8 cellular contexts compared by ENCODE assay signal in the genomic region with DNA sequence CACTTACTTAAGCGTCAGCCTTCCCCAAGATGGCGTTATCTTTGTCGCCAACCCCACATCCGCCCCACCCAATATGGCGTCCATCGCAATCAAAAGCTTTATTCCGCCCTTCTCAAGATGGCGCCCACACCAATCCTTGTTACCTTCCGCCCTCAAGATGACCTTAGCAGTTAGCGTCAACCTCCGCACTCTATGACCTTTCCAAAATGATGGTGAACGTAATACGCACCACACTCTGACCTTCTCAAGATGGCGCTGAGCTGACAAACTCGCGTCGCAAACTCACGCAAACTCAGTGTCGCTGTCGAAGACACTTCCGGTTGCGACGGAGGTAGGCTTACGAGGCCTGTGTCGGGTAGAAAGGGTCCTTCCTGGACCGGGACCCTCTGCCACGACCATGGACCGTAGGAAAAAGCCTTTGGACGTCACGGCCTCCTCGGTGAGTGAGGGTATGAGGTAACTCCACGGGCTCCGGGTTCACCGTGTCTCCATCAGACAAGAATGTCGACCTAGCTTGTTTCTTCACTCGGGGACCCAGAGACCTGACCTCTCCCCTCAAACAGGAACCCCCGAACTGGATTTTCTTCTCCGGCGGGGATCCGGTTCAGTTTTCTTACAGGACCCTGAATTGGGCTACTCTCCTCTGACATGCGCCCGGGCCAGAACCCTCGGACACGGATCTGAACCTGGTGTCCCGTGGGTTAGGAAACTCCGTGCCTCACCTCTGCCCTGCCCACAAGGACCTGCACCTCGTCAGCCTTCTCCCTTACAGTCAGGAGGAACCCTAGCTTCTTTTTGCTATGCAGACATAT. TPM values are rescaled to one million over a fixed set of nuclear protein-coding genes. Genes with fewer than 3 reads are reported as not detected.
DNase-seq lines count a peak whose midpoint lies in the region; ATAC-seq, FAIRE-seq and TF ChIP-seq lines count a peak whose summit lies in the region.

TSS of gene CCDC174 (plus strand) at position 323 of the 812 bp plus-strand sequence. CDS start at position 398, 75 bp downstream.

- peak; percentile 98 for TF ChIP-seq POLR2A in GM18505 (IDR thresholded peaks at IDR 0.05; ENCODE audit: borderline replicate concordance, extremely low read depth, insufficient read depth, insufficient read length)

- peak within 1 kb of the TSS; percentile 92 for H3K4me2 ChIP-seq in astrocyte (ENCODE audit: low read length)

- H2AFZ ChIP-seq in astrocyte (ENCODE audit: low read depth, low read length) = peak within 1 kb of the TSS; percentile 99

- no peak for TF ChIP-seq CTCF in astrocyte (IDR thresholded peaks at IDR 0.05; ENCODE audit: insufficient read depth, low read depth, low read length)

- peaks cover 2% of the 10 kb centered on the region for H3K9me3 Mint-ChIP-seq in astrocyte (ENCODE audit: unreplicated experiment)

- H3K36me3 Mint-ChIP-seq in astrocyte (ENCODE audit: low read depth, unreplicated experiment) = peaks cover 3% of the 10 kb centered on the region

- no peaks in the 10 kb centered on the region for H3K27me3 Mint-ChIP-seq in astrocyte (ENCODE audit: low read depth, unreplicated experiment)

- H3K36me3 ChIP-seq in astrocyte (ENCODE audit: insufficient read depth, low read length) (peaks cover 10% of the 10 kb centered on the region), rectal smooth muscle tissue (ENCODE audit: control insufficient read depth, insufficient read depth, low read length) (no peaks in the 10 kb centered on the region), aorta (ENCODE audit: control insufficient read depth in 1 of 2, insufficient read depth in 2 of 2, low read length in 1 of 2) (peaks cover 0 to 4% of the 10 kb centered on the region in 2 donors)

- intact Hi-C loops in aorta (cut with DNase I) = loop anchor here in 1 of 2 donors (1.0 to 10.0 kb wide), 3 partner anchors 296 to 757 kb away; partner anchors contain the start of genes NR2C2 and TMEM43

- H3K4me3 ChIP-seq in astrocyte (ENCODE audit: insufficient read depth, low read depth, low read length) = peak within 1 kb of the TSS; percentile 97
- H3K4me3 ChIP-seq in rectal smooth muscle tissue (ENCODE audit: low read length) = peak within 1 kb of the TSS; percentile 85
- peak within 1 kb of the TSS; percentile 72 to 91 for H3K4me3 ChIP-seq in aorta (ENCODE audit: low read length in 2 of 2)

- H3K4me1 ChIP-seq in astrocyte (ENCODE audit: insufficient read depth, low read length) (no peaks in the 10 kb centered on the region), rectal smooth muscle tissue (ENCODE audit: control insufficient read depth, insufficient read depth, low read length) (peaks cover 4% of the 10 kb centered on the region), aorta (ENCODE audit: control insufficient read depth in 1 of 2, insufficient read depth in 2 of 2, low read length in 2 of 2) (peaks cover 0 to 4% of the 10 kb centered on the region in 2 donors)

- peak within 1 kb of the TSS; percentile 97 for H3K27ac Mint-ChIP-seq in astrocyte (ENCODE audit: unreplicated experiment)

- H3K4me3 Mint-ChIP-seq in astrocyte (ENCODE audit: unreplicated experiment) = peak within 1 kb of the TSS; percentile 98

- no peaks in the 10 kb centered on the region for H3K27me3 ChIP-seq in astrocyte (ENCODE audit: insufficient read depth, low read length)
- H3K27me3 ChIP-seq in rectal smooth muscle tissue (ENCODE audit: control insufficient read depth, insufficient read depth, low read length) = no peaks in the 10 kb centered on the region
- H3K27me3 ChIP-seq in aorta (ENCODE audit: control insufficient read depth in 1 of 2, insufficient read depth in 2 of 2, low read length in 1 of 2) = no peaks in the 10 kb centered on the region

- peak within 1 kb of the TSS; percentile 95 for H3K9ac ChIP-seq in astrocyte (ENCODE audit: low read length)
- peak within 1 kb of the TSS; percentile 81 for H3K9ac ChIP-seq in rectal smooth muscle tissue (ENCODE audit: low read length)

- peaks cover 5% of the 10 kb centered on the region for H4K20me1 ChIP-seq in astrocyte (ENCODE audit: insufficient read depth, low read length)

- peak; percentile 100 for DNase-seq in NCI-H2029 (lab: John Stamatoyannopoulos, UW)
- DNase-seq in T-helper 22 cell (ENCODE audit: low read depth) = peak; percentile 91
- DNase-seq in astrocyte (ENCODE audit: low read depth) = peak; percentile 98
- DNase-seq in hepatic stellate cell (ENCODE audit: low spot score) = peak; percentile 89
- peak; percentile 95 to 96 for DNase-seq in aorta

- H3K9me3 ChIP-seq in astrocyte (ENCODE audit: insufficient read depth, low read depth, low read length) (no peaks in the 10 kb centered on the region), aorta (ENCODE audit: control insufficient read depth, low read length) (no peaks in the 10 kb centered on the region)

- peaks cover 21% of the 10 kb centered on the region for H3K4me1 Mint-ChIP-seq in astrocyte (ENCODE audit: low read depth, unreplicated experiment)

- 0 to 1% methylated on average over 47 of the region's 47 CpGs for WGBS in aorta, 2 donors

- H3K27ac ChIP-seq in astrocyte (ENCODE audit: low read depth, low read length) (peak within 1 kb of the TSS; percentile 94), rectal smooth muscle tissue (ENCODE audit: low read depth, low read length) (peak within 1 kb of the TSS; percentile 83), aorta (ENCODE audit: low read depth in 1 of 2, low read length in 2 of 2) (peak within 1 kb of the TSS in 1 of 2 donors; percentile 85)

- peak; percentile 72 for FAIRE-seq in astrocyte (lab: Jason Lieb, UNC)

- H3K79me2 ChIP-seq in astrocyte (ENCODE audit: insufficient read depth, low read length) = peaks cover 30% of the 10 kb centered on the region

- ATAC-seq in GM18505 (IDR thresholded peaks at IDR 0.05; ENCODE audit: unreplicated experiment) (peak; percentile 99), HG02973 (IDR thresholded peaks at IDR 0.05; ENCODE audit: unreplicated experiment) (peak; percentile 97), aorta (ENCODE audit: low FRiP score) (peak; percentile 100)

RNA-seq across cellular contexts. Expression of gene CCDC174, which starts in this region (rescaled TPM):
- total RNA-seq in astrocyte (17.4 and 19.9 TPM in 2 replicates), aorta (10 to 100 TPM; 19.3 to 25.2 TPM)
- 10 to 100 TPM; 21.4 to 30.1 TPM for polyA plus RNA-seq in aorta
